ENCODE assay signal across 9 cellular contexts in the genomic region with DNA sequence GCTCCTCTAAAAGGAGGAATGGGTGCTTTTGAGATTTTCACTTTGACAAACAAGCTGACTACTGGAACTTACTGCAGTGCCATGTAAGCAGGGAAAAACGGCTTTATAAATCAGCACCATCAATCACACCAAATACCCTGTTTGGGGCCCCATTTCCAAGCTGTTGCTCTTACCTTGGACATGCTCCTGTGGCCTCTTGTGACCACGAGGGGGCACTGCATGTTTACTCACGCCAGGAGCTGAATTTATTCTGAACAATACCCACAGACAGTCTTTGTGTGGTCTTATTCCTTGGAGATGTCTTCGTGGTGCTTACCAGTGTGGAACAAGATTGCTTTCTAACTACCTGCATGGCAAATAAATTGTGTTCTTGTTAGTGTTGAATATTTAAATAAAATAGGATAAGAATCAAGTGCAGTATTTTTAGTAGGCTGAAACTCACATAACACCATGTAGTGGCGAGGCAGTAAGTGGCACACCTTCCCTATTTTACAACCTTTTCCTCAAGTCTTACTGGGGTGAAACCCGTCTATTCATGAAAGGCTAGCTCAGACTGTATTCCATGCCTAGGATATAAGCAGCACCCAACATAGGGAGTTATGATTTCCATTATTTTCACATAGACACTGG.
DNase-seq lines count a peak whose midpoint lies in the region; ATAC-seq, FAIRE-seq and TF ChIP-seq lines count a peak whose summit lies in the region.
"Had no signal": no experiment of that assay in that cellular context is flagged by ENCODE, and none has a peak within 500 bp of the region (broad histone marks: within the 10 kb centered on the region; RNA-seq: fewer than 3 reads in every experiment).

No MANE protein-coding gene starts in this region.

- DNase-seq in SIG-M5 treated with dmso at 0.1 percent for 504 hours (lab: John Stamatoyannopoulos, UW; ENCODE audit: unreplicated experiment) (peak; percentile 22), SIG-M5 (lab: John Stamatoyannopoulos, UW) (no peak), H54 (ENCODE audit: insufficient read length, low spot score) (peak; percentile 5), NB4 (ENCODE audit: low read depth) (peak; percentile 62), UCSD-AML1 (lab: John Stamatoyannopoulos, UW; ENCODE audit: unreplicated experiment) (peak; percentile 30), fibroblast of pulmonary artery (ENCODE audit: low read depth) (peak; percentile 73), neural progenitor cell (ENCODE audit: low spot score) (peak; percentile 87)

- H3K36me3 ChIP-seq in neural progenitor cell, result no peaks in the 10 kb centered on the region

- H3K4me1 Mint-ChIP-seq in neural progenitor cell, result peaks cover 12% of the 10 kb centered on the region

- no peak overlapping the region for H3K27ac Mint-ChIP-seq in neural progenitor cell

- TF ChIP-seq CTCF in NB4 (IDR thresholded peaks at IDR 0.05; ENCODE audit: low read depth, low read length) (peak; percentile 73), fibroblast of pulmonary artery (IDR thresholded peaks at IDR 0.05; ENCODE audit: low read length, missing control alignments) (peak; percentile 85), neural progenitor cell (IDR thresholded peaks at IDR 0.05) (peak; percentile 99)

- H3F3A ChIP-seq in neural progenitor cell (ENCODE audit: low read depth), result peaks cover 6% of the 10 kb centered on the region

- no peak for FAIRE-seq in H54 (lab: Jason Lieb, UNC)
- FAIRE-seq: G401.6 had no signal

- no peaks in the 10 kb centered on the region for H3K9me3 Mint-ChIP-seq in neural progenitor cell

- peaks cover 13% of the 10 kb centered on the region for H3K4me1 ChIP-seq in neural progenitor cell

- no peaks in the 10 kb centered on the region for H3K36me3 Mint-ChIP-seq in neural progenitor cell

- no peaks in the 10 kb centered on the region for H4K20me1 ChIP-seq in neural progenitor cell (ENCODE audit: low read depth)

- no peak overlapping the region for H3K4me3 ChIP-seq in NB4 (ENCODE audit: low read depth, low read length)
- no peak overlapping the region for H3K4me3 ChIP-seq in fibroblast of pulmonary artery (replicated peaks; ENCODE audit: low read depth, low read length)
- H3K4me3 ChIP-seq in neural progenitor cell, result no peak overlapping the region

- H3K79me2 ChIP-seq in neural progenitor cell (ENCODE audit: low read depth), result no peaks in the 10 kb centered on the region

- H3K4me3 Mint-ChIP-seq in neural progenitor cell, result no peak overlapping the region

- H2AFZ ChIP-seq in neural progenitor cell (replicated peaks), result peak overlapping the region; percentile 36

- H3K9me3 ChIP-seq in neural progenitor cell (ENCODE audit: low read depth), result no peaks in the 10 kb centered on the region

- no peak for TF ChIP-seq POLR2A in H54 (IDR thresholded peaks at IDR 0.05; ENCODE audit: low read depth, low read length)
- no peak for TF ChIP-seq POLR2A in NB4 (IDR thresholded peaks at IDR 0.05; ENCODE audit: extremely low read depth, insufficient read length)

- H3K27me3 Mint-ChIP-seq in neural progenitor cell (ENCODE audit: insufficient read depth, low read depth), result peaks cover 7% of the 10 kb centered on the region

- H3K9ac ChIP-seq in neural progenitor cell, result no peak overlapping the region

- no peak for ATAC-seq in HG03439 (IDR thresholded peaks at IDR 0.05; ENCODE audit: unreplicated experiment)

- no peak overlapping the region for H3K4me2 ChIP-seq in neural progenitor cell

- H3K27ac ChIP-seq in neural progenitor cell, result no peak overlapping the region

- no peaks in the 10 kb centered on the region for H3K27me3 ChIP-seq in neural progenitor cell
